Comparison of ENCODE assay signal across 16 cellular contexts in genomic region chr6:160027931-160028330, GRCh38. TPM values are rescaled to one million over a fixed set of nuclear protein-coding genes. Genes with fewer than 3 reads are reported as not detected.
DNase-seq lines count a peak whose midpoint lies in the region; ATAC-seq and TF ChIP-seq lines count a peak whose summit lies in the region.
"Had no signal": no experiment of that assay in that cellular context is flagged by ENCODE, and none has a peak within 500 bp of the region (broad histone marks: within the 10 kb centered on the region; RNA-seq: fewer than 3 reads in every experiment).

No MANE protein-coding gene starts in this region.

- TF ChIP-seq CTCF in CD8-positive, alpha-beta T cell (IDR thresholded peaks at IDR 0.05) = no peak
- no peak for TF ChIP-seq CTCF in MM.1S (IDR thresholded peaks at IDR 0.05; ENCODE audit: low read length)
- TF ChIP-seq CTCF in nephron (IDR thresholded peaks at IDR 0.05; ENCODE audit: unreplicated experiment in 3 of 3) = no peak

- H3K4me3 Mint-ChIP-seq in CD8-positive, alpha-beta T cell = no peak overlapping the region
- H3K4me3 Mint-ChIP-seq in central memory CD8-positive, alpha-beta T cell = no peak overlapping the region
- H3K4me3 Mint-ChIP-seq in nephron = no peak overlapping the region
- H3K4me3 Mint-ChIP-seq: GM23338 had no signal

- H3K27ac Mint-ChIP-seq in CD8-positive, alpha-beta T cell = peak overlapping the region; percentile 6
- peak overlapping the region; percentile 29 for H3K27ac Mint-ChIP-seq in central memory CD8-positive, alpha-beta T cell (ENCODE audit: low read depth)
- peak overlapping the region; percentile 81 to 95 (median 82) for H3K27ac Mint-ChIP-seq in nephron
- H3K27ac Mint-ChIP-seq: GM23338 had no signal

- DNase-seq in CD8-positive, alpha-beta T cell = no peak
- DNase-seq in MM.1S = no peak
- DNase-seq in central memory CD8-positive, alpha-beta T cell (ENCODE audit: low spot score in 2 of 2) = no peak
- DNase-seq in NCI-H128 (lab: John Stamatoyannopoulos, UW; ENCODE audit: unreplicated experiment) = no peak
- DNase-seq in NAMALWA (ENCODE audit: low spot score) = no peak
- DNase-seq: activated CD4-positive, alpha-beta T cell treated with anti-CD3 and anti-CD28 coated beads for 1 hour; C1 segment of cervical spinal cord; foreskin keratinocyte; NCI-H2081 treated with DMSO at 0.1 percent for 48 hours; NCI-H748 treated with DMSO at 0.1 percent for 48 hours; small intestine had no signal

- POLR2A ChIA-PET in CD8-positive, alpha-beta T cell (lab: Charles Lee) = no interaction called here

- no peaks in the 10 kb centered on the region for H3K9me2 ChIP-seq in MM.1S (replicated peaks; ENCODE audit: insufficient read depth, low read length)

- H3K9ac ChIP-seq in MM.1S (ENCODE audit: low read length) = no peak overlapping the region

- no peaks in the 10 kb centered on the region for H3K9me3 ChIP-seq in CD8-positive, alpha-beta T cell (ENCODE audit: low read length)
- H3K9me3 ChIP-seq in MM.1S (replicated peaks; ENCODE audit: insufficient read depth, low read length) = no peaks in the 10 kb centered on the region
- H3K9me3 ChIP-seq: pancreas had no signal

- H3K27ac ChIP-seq in CD8-positive, alpha-beta T cell (ENCODE audit: low read depth, low read length) = no peak overlapping the region
- peak overlapping the region; percentile 37; the same call in 1 of the 2 replicates for H3K27ac ChIP-seq in MM.1S (ENCODE audit: low read length)
- H3K27ac ChIP-seq: foreskin keratinocyte had no signal

- ATAC-seq in CD8-positive, alpha-beta T cell = no peak
- no peak for ATAC-seq in central memory CD8-positive, alpha-beta T cell (replicated peaks; ENCODE audit: extremely low read depth, poor library complexity, severe bottlenecking)
- no peak for ATAC-seq in HG02973 (IDR thresholded peaks at IDR 0.05; ENCODE audit: unreplicated experiment)
- no peak for ATAC-seq in HG03135 (IDR thresholded peaks at IDR 0.05; ENCODE audit: unreplicated experiment)
- ATAC-seq: GM23338 had no signal

- H3K79me2 ChIP-seq in MM.1S (ENCODE audit: low read length) = peaks cover 3% of the 10 kb centered on the region; the same call in 1 of the 2 replicates

- H3K4me1 Mint-ChIP-seq in CD8-positive, alpha-beta T cell (ENCODE audit: low read depth) = peaks cover 14% of the 10 kb centered on the region
- H3K4me1 Mint-ChIP-seq in central memory CD8-positive, alpha-beta T cell = peaks cover 11% of the 10 kb centered on the region
- H3K4me1 Mint-ChIP-seq in nephron = peaks cover 37% of the 10 kb centered on the region
- H3K4me1 Mint-ChIP-seq: GM23338 had no signal

- intact Hi-C loops in CD8-positive, alpha-beta T cell (cut with DNase I, micrococcal nuclease) = no loop called here

- H3K27me3 ChIP-seq in CD8-positive, alpha-beta T cell (ENCODE audit: insufficient read depth, low read length) = no peaks in the 10 kb centered on the region
- H3K27me3 ChIP-seq in MM.1S (replicated peaks; ENCODE audit: insufficient read depth, low read length) = no peaks in the 10 kb centered on the region
- H3K27me3 ChIP-seq: foreskin keratinocyte, pancreas had no signal

- peaks cover 12% of the 10 kb centered on the region for H3K36me3 ChIP-seq in CD8-positive, alpha-beta T cell (ENCODE audit: insufficient read depth, low read length)
- no peaks in the 10 kb centered on the region for H3K36me3 ChIP-seq in MM.1S (replicated peaks; ENCODE audit: insufficient read depth, low read length)

- H3K4me3 ChIP-seq in CD8-positive, alpha-beta T cell (ENCODE audit: low read depth, low read length) = no peak overlapping the region
- H3K4me3 ChIP-seq in MM.1S (ENCODE audit: low read length) = no peak overlapping the region
- H3K4me3 ChIP-seq: GM23338, pancreas had no signal

- no peaks in the 10 kb centered on the region for H3K9me3 Mint-ChIP-seq in CD8-positive, alpha-beta T cell
- no peaks in the 10 kb centered on the region for H3K9me3 Mint-ChIP-seq in central memory CD8-positive, alpha-beta T cell
- no peaks in the 10 kb centered on the region for H3K9me3 Mint-ChIP-seq in nephron
- H3K9me3 Mint-ChIP-seq: GM23338 had no signal

- no peak overlapping the region for H3K4me2 ChIP-seq in MM.1S (ENCODE audit: low read depth, low read length)
- H3K4me2 ChIP-seq: GM23338 had no signal

- no peaks in the 10 kb centered on the region for H3K27me3 Mint-ChIP-seq in CD8-positive, alpha-beta T cell (ENCODE audit: low read depth)
- H3K27me3 Mint-ChIP-seq in central memory CD8-positive, alpha-beta T cell = no peaks in the 10 kb centered on the region
- no peaks in the 10 kb centered on the region for H3K27me3 Mint-ChIP-seq in nephron (ENCODE audit: low read depth)

- H3K36me3 Mint-ChIP-seq in CD8-positive, alpha-beta T cell = peaks cover 69% of the 10 kb centered on the region
- H3K36me3 Mint-ChIP-seq in central memory CD8-positive, alpha-beta T cell (ENCODE audit: insufficient read depth) = peaks cover 43% of the 10 kb centered on the region
- peaks cover 52% of the 10 kb centered on the region for H3K36me3 Mint-ChIP-seq in nephron (ENCODE audit: low read depth)

- H2AFZ ChIP-seq in MM.1S (ENCODE audit: low read length) = no peak overlapping the region
- H2AFZ ChIP-seq: GM23338 had no signal

- CTCF ChIA-PET in CD8-positive, alpha-beta T cell (lab: Charles Lee) = interaction anchor here (1.2 kb wide), 1 partner anchor 164 kb away, joined by 3 read pairs; no protein-coding TSS in a partner anchor

- no peaks in the 10 kb centered on the region for H3K4me1 ChIP-seq in CD8-positive, alpha-beta T cell (ENCODE audit: insufficient read depth, low read length)
- H3K4me1 ChIP-seq in MM.1S (ENCODE audit: low read length) = no peaks in the 10 kb centered on the region

- no peaks in the 10 kb centered on the region for H3F3A ChIP-seq in MM.1S (ENCODE audit: insufficient read depth, low read length)

- no peaks in the 10 kb centered on the region for H4K20me1 ChIP-seq in MM.1S (ENCODE audit: insufficient read depth, low read length)

RNA-seq across cellular contexts. Expression of gene IGF2R, which starts 59.0 kb away (rescaled TPM):
- 10 to 100 TPM; 38.5 to 40.6 TPM for total RNA-seq in CD8-positive, alpha-beta T cell

Comparison
In these comparisons a context has a peak if more than half of its experiments do, and no peak if none do; other contexts are left out.
1. H3K27ac Mint-ChIP-seq: peak in every context shown above with its lines; median percentile 82 in nephron; 29 in central memory CD8-positive, alpha-beta T cell; 6 in CD8-positive, alpha-beta T cell.